Comparison of ENCODE assay signal across 24 cellular contexts in the genomic region with DNA sequence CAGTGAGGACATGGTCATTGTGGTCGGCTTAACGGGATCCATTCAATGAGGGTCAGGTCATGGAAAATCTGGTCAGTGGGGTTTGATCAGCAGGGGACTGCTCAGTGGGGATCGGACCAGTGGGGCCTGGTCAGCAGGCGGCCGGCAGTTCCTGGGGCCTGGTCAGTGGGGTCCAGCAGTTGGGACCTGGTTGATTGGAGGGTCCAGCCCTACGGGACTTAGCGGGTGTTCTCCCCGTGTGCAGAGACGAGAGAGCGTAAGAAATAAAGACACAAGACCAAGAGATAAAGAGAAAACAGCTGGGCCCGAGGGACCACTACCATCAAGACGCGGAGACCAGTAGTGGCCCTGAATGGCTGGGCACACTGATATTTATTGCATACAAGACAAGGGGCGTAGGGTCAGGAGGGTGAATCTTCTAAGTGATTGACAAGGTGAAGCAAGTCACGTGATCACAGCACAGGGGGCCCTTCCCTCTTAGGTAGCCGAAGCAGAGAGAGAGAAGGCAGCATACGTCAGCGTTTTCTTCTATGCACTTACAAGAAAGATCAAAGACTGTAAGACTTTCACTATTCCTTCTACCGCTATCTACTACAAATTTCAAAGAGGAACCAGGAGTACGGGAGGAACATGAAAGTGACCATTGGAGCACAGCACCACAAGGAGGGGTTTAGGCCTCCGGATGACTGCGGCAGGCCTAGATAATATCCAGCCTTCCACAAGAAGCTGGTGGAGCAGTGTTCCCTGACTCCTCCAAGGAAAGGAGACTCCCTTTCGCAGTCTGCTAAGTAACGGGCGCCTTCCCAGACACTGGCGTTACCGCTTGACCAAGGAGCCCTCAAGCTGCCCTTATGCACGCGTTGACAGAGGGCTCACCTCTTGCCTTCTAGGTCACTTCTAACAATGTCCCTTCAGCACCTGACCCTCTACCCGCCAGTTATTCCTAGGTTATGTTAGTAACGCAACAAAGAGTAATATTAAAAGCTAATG.
"Had no signal": no experiment of that assay in that cellular context is flagged by ENCODE, and none has a peak within 500 bp of the region (broad histone marks: within the 10 kb centered on the region; RNA-seq: fewer than 3 reads in every experiment).

No MANE protein-coding gene starts in this region.

- ATAC-seq: activated CD8-positive, alpha-beta T cell treated with anti-CD3 and anti-CD28 coated beads, Interleukin-2, amount 10 ng/mL, durations not matched to agents 7 days and 5 days; activated naive CD8-positive, alpha-beta T cell treated with anti-CD3 and anti-CD28 coated beads, Interleukin-2, amount 50 U/mL, for 24 hours; activated T-cell treated with anti-CD3 and anti-CD28 coated beads, Interleukin-2, amount 50 U/mL, for 4 hours; body of pancreas; foreskin keratinocyte; lower lobe of right lung; stimulated activated naive CD8-positive, alpha-beta T cell treated with anti-CD3 and anti-CD28 coated beads, Interleukin-15, Interleukin-2, amounts not matched to agents 100 U/mL and 50 U/mL, for 24 hours had no signal

- H3K4me1 ChIP-seq: body of pancreas, foreskin keratinocyte, lower lobe of right lung, prostate gland, thyroid gland, upper lobe of right lung had no signal

- H3K36me3 Mint-ChIP-seq: naive B cell had no signal

- H3K4me3 ChIP-seq: body of pancreas, cardiac muscle cell, lower lobe of right lung, prostate gland, thyroid gland, upper lobe of right lung had no signal

- H3K9me3 Mint-ChIP-seq: activated B cell treated with CpG ODN at 0.5 μM for 24 hours; activated CD4-positive, alpha-beta T cell treated with anti-CD3 and anti-CD28 coated beads, Interleukin-2, amount 10 ng/mL, durations not matched to agents 7 days and 5 days; activated naive CD8-positive, alpha-beta T cell treated with anti-CD3 and anti-CD28 coated beads, Interleukin-2, amount 50 U/mL, for 24 hours; activated T-cell treated with anti-CD3 and anti-CD28 coated beads, Interleukin-2, amount 50 U/mL, for 4 hours; dendritic cell treated with granulocyte-macrophage colony-stimulating factor and Interleukin-4, amounts not matched to agents 40 ng/mL and 50 ng/mL, for 4 days; naive B cell had no signal

- H3K4me1 Mint-ChIP-seq: activated B cell treated with CpG ODN at 0.5 μM for 24 hours; activated CD4-positive, alpha-beta T cell treated with anti-CD3 and anti-CD28 coated beads, Interleukin-2, amount 10 ng/mL, durations not matched to agents 7 days and 5 days; activated naive CD8-positive, alpha-beta T cell treated with anti-CD3 and anti-CD28 coated beads, Interleukin-2, amount 50 U/mL, for 24 hours; naive B cell had no signal

- H3K27me3 Mint-ChIP-seq: activated CD4-positive, alpha-beta T cell treated with anti-CD3 and anti-CD28 coated beads, Interleukin-2, amount 10 ng/mL, durations not matched to agents 7 days and 5 days; activated naive CD8-positive, alpha-beta T cell treated with anti-CD3 and anti-CD28 coated beads, Interleukin-2, amount 50 U/mL, for 24 hours; dendritic cell treated with granulocyte-macrophage colony-stimulating factor and Interleukin-4, amounts not matched to agents 40 ng/mL and 50 ng/mL, for 4 days had no signal

- DNase-seq: activated B cell treated with CpG ODN at 0.5 μM for 24 hours; activated CD4-positive, alpha-beta T cell treated with anti-CD3 and anti-CD28 coated beads, Interleukin-2, amount 10 ng/mL, durations not matched to agents 7 days and 5 days; activated CD8-positive, alpha-beta T cell treated with anti-CD3 and anti-CD28 coated beads, Interleukin-2, amount 10 ng/mL, durations not matched to agents 7 days and 5 days; activated gamma-delta T cell; activated naive CD4-positive, alpha-beta T cell treated with anti-CD3 and anti-CD28 coated beads, Interleukin-2, amount 50 U/mL, for 16 hours; activated naive CD8-positive, alpha-beta T cell treated with anti-CD3 and anti-CD28 coated beads, Interleukin-2, amount 50 U/mL, for 24 hours; activated T-cell treated with anti-CD3 and anti-CD28 coated beads, Interleukin-2, amount 50 U/mL, for 4 hours; effector CD4-positive, alpha-beta T cell; erythroblast; foreskin keratinocyte; kidney; lower lobe of right lung; mesendoderm; naive B cell; occipital lobe; stimulated activated CD4-positive, alpha-beta T cell treated with anti-CD3 and anti-CD28 coated beads, Interleukin-4, amount 100 ng/mL, for 24 hours; stimulated activated naive CD8-positive, alpha-beta T cell treated with anti-CD3 and anti-CD28 coated beads, Interleukin-15, Interleukin-2, amounts not matched to agents 100 U/mL and 50 U/mL, for 24 hours; T1000; thyroid gland had no signal

- H3K4me3 Mint-ChIP-seq: activated B cell treated with CpG ODN at 0.5 μM for 24 hours; activated CD4-positive, alpha-beta T cell treated with anti-CD3 and anti-CD28 coated beads, Interleukin-2, amount 10 ng/mL, durations not matched to agents 7 days and 5 days; activated CD8-positive, alpha-beta T cell treated with anti-CD3 and anti-CD28 coated beads, Interleukin-2, amount 10 ng/mL, durations not matched to agents 7 days and 5 days; activated naive CD8-positive, alpha-beta T cell treated with anti-CD3 and anti-CD28 coated beads, Interleukin-2, amount 50 U/mL, for 24 hours; activated T-cell treated with anti-CD3 and anti-CD28 coated beads, Interleukin-2, amount 50 U/mL, for 4 hours; dendritic cell treated with granulocyte-macrophage colony-stimulating factor and Interleukin-4, amounts not matched to agents 40 ng/mL and 50 ng/mL, for 4 days had no signal

- H3K27ac ChIP-seq: body of pancreas, cardiac muscle cell, foreskin keratinocyte, lower lobe of right lung, prostate gland, thyroid gland, upper lobe of right lung had no signal

- H3K9me3 ChIP-seq: body of pancreas, lower lobe of right lung, prostate gland, thyroid gland, upper lobe of right lung had no signal

- FAIRE-seq: kidney had no signal

- H3K27ac Mint-ChIP-seq: activated B cell treated with CpG ODN at 0.5 μM for 24 hours; activated CD4-positive, alpha-beta T cell treated with anti-CD3 and anti-CD28 coated beads, Interleukin-2, amount 10 ng/mL, durations not matched to agents 7 days and 5 days; activated CD8-positive, alpha-beta T cell treated with anti-CD3 and anti-CD28 coated beads, Interleukin-2, amount 10 ng/mL, durations not matched to agents 7 days and 5 days; activated naive CD8-positive, alpha-beta T cell treated with anti-CD3 and anti-CD28 coated beads, Interleukin-2, amount 50 U/mL, for 24 hours; dendritic cell treated with granulocyte-macrophage colony-stimulating factor and Interleukin-4, amounts not matched to agents 40 ng/mL and 50 ng/mL, for 4 days had no signal

- H3K27me3 ChIP-seq: body of pancreas, cardiac muscle cell, foreskin keratinocyte, thyroid gland, upper lobe of right lung had no signal

- H3K36me3 ChIP-seq: cardiac muscle cell, lower lobe of right lung, prostate gland, thyroid gland, upper lobe of right lung had no signal
